ENCODE assay signal across 25 cellular contexts in genomic region chr17:79093270-79093669, GRCh38.
"Had no signal": no experiment of that assay in that cellular context is flagged by ENCODE, and none has a peak within 500 bp of the region (broad histone marks: within the 10 kb centered on the region; RNA-seq: fewer than 3 reads in every experiment).

No MANE protein-coding gene starts in this region.

- H3K36me3 Mint-ChIP-seq: activated naive CD8-positive, alpha-beta T cell treated with anti-CD3 and anti-CD28 coated beads for 36 hours; mesothelial cell of epicardium; neural progenitor cell had no signal

- H3K4me3 ChIP-seq: adrenal gland, body of pancreas, colonic mucosa, gastrocnemius medialis, hepatocyte, neural progenitor cell, right atrium auricular region, smooth muscle cell, stomach, thyroid gland, upper lobe of left lung had no signal

- ATAC-seq: body of pancreas; gastrocnemius medialis; left colon; stimulated activated naive B cell treated with anti-CD40 and anti-IgM and Interleukin-4, amounts not matched to agents 10 μg/mL and 1 μg/mL and 100 μg/mL, for 72 hours had no signal

- H3K36me3 ChIP-seq: adrenal gland, colonic mucosa, gastrocnemius medialis, neural progenitor cell, right atrium auricular region, stomach, thyroid gland, upper lobe of left lung had no signal

- H3K4me1 ChIP-seq: adrenal gland, body of pancreas, colonic mucosa, neural progenitor cell had no signal

- H3K9me3 Mint-ChIP-seq: activated naive CD4-positive, alpha-beta T cell treated with anti-CD3 and anti-CD28 coated beads for 36 hours; activated naive CD8-positive, alpha-beta T cell treated with anti-CD3 and anti-CD28 coated beads for 36 hours; mesothelial cell of epicardium; naive B cell; neural progenitor cell; stimulated activated naive B cell treated with anti-CD40 and anti-IgM and Interleukin-4, amounts not matched to agents 10 μg/mL and 1 μg/mL and 100 μg/mL, for 72 hours had no signal

- H3K4me2 ChIP-seq: hepatocyte, neural progenitor cell, smooth muscle cell had no signal

- DNase-seq: activated naive CD4-positive, alpha-beta T cell treated with anti-CD3 and anti-CD28 coated beads for 36 hours; activated naive CD8-positive, alpha-beta T cell treated with anti-CD3 and anti-CD28 coated beads for 36 hours; activated T-cell treated with anti-CD3 and anti-CD28 coated beads for 4 hours; adrenal gland; aorta; body of pancreas; cerebellar nuclear complex; colonic mucosa; gastrocnemius medialis; glutamatergic neuron; kidney; left colon; naive B cell; occipital lobe; stimulated activated CD4-positive, alpha-beta T cell treated with anti-CD3 and anti-CD28 coated beads, Interleukin-1b, Interleukin-23, amount 100 ng/mL, for 48 hours; stimulated activated naive B cell treated with anti-CD40 and anti-IgM and Interleukin-4, amounts not matched to agents 10 μg/mL and 1 μg/mL and 100 μg/mL, for 72 hours; stomach; thyroid gland had no signal

- H3K9me3 ChIP-seq: adrenal gland, body of pancreas, colonic mucosa, gastrocnemius medialis, right atrium auricular region, stomach, thyroid gland, upper lobe of left lung had no signal

- H3K79me2 ChIP-seq: hepatocyte had no signal

- H3K27ac ChIP-seq: adrenal gland, body of pancreas, colonic mucosa, gastrocnemius medialis, hepatocyte, neural progenitor cell, right atrium auricular region, stomach, thyroid gland, upper lobe of left lung, VCaP had no signal

- H3K4me3 Mint-ChIP-seq: activated naive CD4-positive, alpha-beta T cell treated with anti-CD3 and anti-CD28 coated beads for 36 hours; activated naive CD8-positive, alpha-beta T cell treated with anti-CD3 and anti-CD28 coated beads for 36 hours; mesothelial cell of epicardium; neural progenitor cell; stimulated activated naive B cell treated with anti-CD40 and anti-IgM and Interleukin-4, amounts not matched to agents 10 μg/mL and 1 μg/mL and 100 μg/mL, for 72 hours had no signal

- H3K27ac Mint-ChIP-seq: activated naive CD4-positive, alpha-beta T cell treated with anti-CD3 and anti-CD28 coated beads for 36 hours; activated naive CD8-positive, alpha-beta T cell treated with anti-CD3 and anti-CD28 coated beads for 36 hours; mesothelial cell of epicardium; naive B cell; stimulated activated naive B cell treated with anti-CD40 and anti-IgM and Interleukin-4, amounts not matched to agents 10 μg/mL and 1 μg/mL and 100 μg/mL, for 72 hours had no signal

- H2AFZ ChIP-seq: hepatocyte, neural progenitor cell had no signal
